Comparison of ENCODE assay signal across 13 cellular contexts in genomic region chr22:25728064-25728463, GRCh38.
"Had no signal": no experiment of that assay in that cellular context is flagged by ENCODE, and none has a peak within 500 bp of the region (broad histone marks: within the 10 kb centered on the region; RNA-seq: fewer than 3 reads in every experiment).

No MANE protein-coding gene starts in this region.

- H3K27ac ChIP-seq: gastroesophageal sphincter, heart right ventricle, left ventricle myocardium inferior, tibial artery had no signal

- H3K27me3 ChIP-seq: heart right ventricle had no signal

- H3K9me3 ChIP-seq: gastroesophageal sphincter, heart right ventricle, left ventricle myocardium inferior, tibial artery had no signal

- DNase-seq: activated CD4-positive, alpha-beta memory T cell treated with anti-CD3 and anti-CD28 coated beads for 36 hours; activated naive CD4-positive, alpha-beta T cell treated with Interleukin-2 at 50 U/mL for 16 hours; aorta; cerebellar nuclear complex; effector CD4-positive, alpha-beta T cell; heart right ventricle; kidney glomerular epithelial cell; left ventricle myocardium inferior; nephron progenitor cell; stimulated activated naive CD4-positive, alpha-beta T cell treated with Interleukin-2 at 50 U/mL for 16 hours; T-helper 2 cell; tibial artery had no signal

- H3K4me3 ChIP-seq: gastroesophageal sphincter, heart right ventricle, left ventricle myocardium inferior, tibial artery had no signal

- H3K36me3 ChIP-seq: left ventricle myocardium inferior had no signal
